8 cellular contexts compared by ENCODE assay signal in genomic region chr16:87870057-87870418, GRCh38. TPM values are rescaled to one million over a fixed set of nuclear protein-coding genes. Genes with fewer than 3 reads are reported as not detected.
DNase-seq lines count a peak whose midpoint lies in the region; ATAC-seq, FAIRE-seq and TF ChIP-seq lines count a peak whose summit lies in the region.
"Not testable (repeated sequence)": the region's sequence is repeated elsewhere in the genome, so short reads cannot be mapped to it uniquely, and the experiment has no call there.

No MANE protein-coding gene starts in this region.

- H3K79me1 ChIP-seq in H1 (ENCODE audit: low read depth, low read length); mesendoderm (ENCODE audit: low read length): not testable (repeated sequence)

- not testable (repeated sequence) for H4K5ac ChIP-seq in H1 (ENCODE audit: insufficient read length, low read depth, low read length); mesendoderm (ENCODE audit: low read length)

- H4K20me1 ChIP-seq in H1 (replicated peaks in 1 of 2; ENCODE audit: control insufficient read depth in 1 of 2, insufficient read depth in 2 of 2, low read length in 2 of 2) = not testable (repeated sequence)

- H3K27me3 Mint-ChIP-seq in CD4-positive, CD25-positive, alpha-beta regulatory T cell; activated B cell treated with CpG ODN at 0.5 μM for 24 hours; activated naive CD4-positive, alpha-beta T cell treated with anti-CD3 and anti-CD28 coated beads, Interleukin-2, amount 10 ng/mL, durations not matched to agents 7 days and 5 days: not testable (repeated sequence)
- H3K27me3 Mint-ChIP-seq in progenitor cell of endocrine pancreas = peaks cover 35% of the 10 kb centered on the region

- H3K9me3 Mint-ChIP-seq in CD4-positive, CD25-positive, alpha-beta regulatory T cell; activated B cell treated with CpG ODN at 0.5 μM for 24 hours; activated naive CD4-positive, alpha-beta T cell treated with anti-CD3 and anti-CD28 coated beads, Interleukin-2, amount 10 ng/mL, durations not matched to agents 7 days and 5 days; progenitor cell of endocrine pancreas (ENCODE audit: low read depth): not testable (repeated sequence)

- peaks cover 4 to 35% of the 10 kb centered on the region in 2 experiments; a peak in 3 of 4 replicates for H3K79me2 ChIP-seq in H1 (ENCODE audit: control insufficient read depth in 1 of 2, insufficient read depth in 2 of 2, low read length in 2 of 2)
- peaks cover 34% of the 10 kb centered on the region for H3K79me2 ChIP-seq in mesendoderm (ENCODE audit: control insufficient read depth, insufficient read depth, low read length)

- not testable (repeated sequence) for FAIRE-seq in H1 (lab: Jason Lieb, UNC)

- not testable (repeated sequence) for H3K14ac ChIP-seq in H1 (ENCODE audit: insufficient read length)

- H4K8ac ChIP-seq in H1 (ENCODE audit: extremely low read depth, insufficient read depth, low read length) = peak overlapping the region; percentile 14; the same call in 1 of the 2 replicates
- not testable (repeated sequence) for H4K8ac ChIP-seq in mesendoderm (ENCODE audit: low read depth, low read length)

- not testable (repeated sequence) for H3K27ac ChIP-seq in CD4-positive, CD25-positive, alpha-beta regulatory T cell (ENCODE audit: insufficient read depth, low read length, poor library complexity, severe bottlenecking); H1 (ENCODE audit: low read depth, low read length)
- H3K27ac ChIP-seq in HUES64 (ENCODE audit: low read depth, low read length) = peak overlapping the region; percentile 81; the same call in 1 of the 2 replicates
- peak overlapping the region; percentile 94 for H3K27ac ChIP-seq in mesendoderm (ENCODE audit: low read depth, low read length)
- H3K27ac ChIP-seq in transverse colon = peak overlapping the region; percentile 33 to 78 (median 56)

- H3K56ac ChIP-seq in H1 (replicated peaks; ENCODE audit: insufficient read length, low read depth, low read length) = not testable (repeated sequence)
- H3K56ac ChIP-seq in mesendoderm (ENCODE audit: low read length) = peak overlapping the region; percentile 64

- H4K91ac ChIP-seq in H1 (replicated peaks; ENCODE audit: insufficient read length, low read length) = not testable (repeated sequence)

- not testable (repeated sequence) for H3K4ac ChIP-seq in H1 (replicated peaks; ENCODE audit: insufficient read length, low read depth, low read length)
- peak overlapping the region; percentile 88 for H3K4ac ChIP-seq in mesendoderm (ENCODE audit: low read depth, low read length)

- not testable (repeated sequence) for ATAC-seq in CD4-positive, CD25-positive, alpha-beta regulatory T cell (ENCODE audit: low read depth in 2 of 2); activated B cell treated with CpG ODN at 0.5 μM for 24 hours (ENCODE audit: low read depth)

- not testable (repeated sequence) for H3K9me3 ChIP-seq in CD4-positive, CD25-positive, alpha-beta regulatory T cell (ENCODE audit: control insufficient read depth in 2 of 2, low read length in 2 of 2); HUES64 (ENCODE audit: insufficient read depth, low read depth, low read length); H1 (ENCODE audit: insufficient read depth in 2 of 2, low read depth in 1 of 2, low read length in 1 of 2); transverse colon

- not testable (repeated sequence) for H2AK5ac ChIP-seq in H1 (ENCODE audit: low read depth, low read length); mesendoderm (ENCODE audit: low read length)

- H2BK20ac ChIP-seq in H1 (ENCODE audit: low read length) = not testable (repeated sequence)

- POLR2A ChIA-PET in activated B cell treated with CpG ODN at 0.5 μM for 24 hours (lab: Charles Lee) (interaction anchor here (1.1 to 11.7 kb wide), 9 partner anchors 13 to 104 kb away, joined by 4 to 281 read pairs (median 12); partner anchors contain the start of genes BANP and KLHDC4), H1 (lab: Charles Lee; ENCODE audit: partially characterized antibody) (interaction anchor here (1.2 to 22.5 kb wide), 12 partner anchors 10 to 191 kb away, joined by 3 to 507 read pairs (median 14); partner anchors contain the start of gene KLHDC4)

- H3K4me3 ChIP-seq in CD4-positive, CD25-positive, alpha-beta regulatory T cell (ENCODE audit: low read depth, low read length); mesendoderm (ENCODE audit: low read length); transverse colon: not testable (repeated sequence)
- H3K4me3 ChIP-seq in HUES64 (ENCODE audit: low read length) = peak overlapping the region; percentile 26; the same call in 1 of the 2 replicates
- peak overlapping the region in 1 of 4 experiments; percentile 31; a peak in 1 of 8 replicates for H3K4me3 ChIP-seq in H1 (ENCODE audit: extremely low read depth in 1 of 4, insufficient read depth in 2 of 4, low read depth in 3 of 4, low read length in 4 of 4)

- H3K18ac ChIP-seq in H1 (ENCODE audit: extremely low read depth, low read length) = not testable (repeated sequence)
- H3K18ac ChIP-seq in mesendoderm (ENCODE audit: low read length) = peak overlapping the region; percentile 82

- not testable (repeated sequence) for H3K36me3 Mint-ChIP-seq in CD4-positive, CD25-positive, alpha-beta regulatory T cell; progenitor cell of endocrine pancreas (ENCODE audit: insufficient read depth)
- peaks cover 24% of the 10 kb centered on the region for H3K36me3 Mint-ChIP-seq in activated B cell treated with CpG ODN at 0.5 μM for 24 hours (ENCODE audit: low read depth)
- H3K36me3 Mint-ChIP-seq in activated naive CD4-positive, alpha-beta T cell treated with anti-CD3 and anti-CD28 coated beads, Interleukin-2, amount 10 ng/mL, durations not matched to agents 7 days and 5 days = peaks cover 21% of the 10 kb centered on the region

- peaks cover 39% of the 10 kb centered on the region for H3K4me1 ChIP-seq in CD4-positive, CD25-positive, alpha-beta regulatory T cell (ENCODE audit: control insufficient read depth, insufficient read depth, low read length, poor library complexity, severe bottlenecking)
- H3K4me1 ChIP-seq in HUES64 (ENCODE audit: insufficient read depth, low read length) (peaks cover 26% of the 10 kb centered on the region), H1 (replicated peaks in 1 of 4; ENCODE audit: control insufficient read depth in 3 of 4, insufficient read depth in 4 of 4, low read length in 3 of 4) (peaks cover 13 to 27% (median 17%) of the 10 kb centered on the region in 4 experiments), mesendoderm (ENCODE audit: control insufficient read depth, low read depth, low read length) (peaks cover 11% of the 10 kb centered on the region), transverse colon (peaks cover 0 to 29% (median 18%) of the 10 kb centered on the region in 4 donors)

- intact Hi-C loops in activated B cell treated with CpG ODN at 0.5 μM for 24 hours (cut with micrococcal nuclease) = loop anchor here (2.0 to 5.0 kb wide), 3 partner anchors 319 to 567 kb away; partner anchors contain the start of gene ZCCHC14
- intact Hi-C loops in transverse colon (cut with DNase I; ENCODE audit: low total_unique reads) = not testable (repeated sequence)

- TF ChIP-seq EP300 in H1 (IDR thresholded peaks at IDR 0.05; ENCODE audit: borderline replicate concordance in 1 of 2, low read depth in 2 of 2, low read length in 2 of 2); transverse colon (IDR thresholded peaks at IDR 0.05; ENCODE audit: low read depth): not testable (repeated sequence)

- peaks cover 13 to 51% (median 31%) of the 10 kb centered on the region in 4 donors for H3K4me1 Mint-ChIP-seq in CD4-positive, CD25-positive, alpha-beta regulatory T cell
- peaks cover 47% of the 10 kb centered on the region for H3K4me1 Mint-ChIP-seq in activated B cell treated with CpG ODN at 0.5 μM for 24 hours
- H3K4me1 Mint-ChIP-seq in activated naive CD4-positive, alpha-beta T cell treated with anti-CD3 and anti-CD28 coated beads, Interleukin-2, amount 10 ng/mL, durations not matched to agents 7 days and 5 days = peaks cover 76% of the 10 kb centered on the region
- H3K4me1 Mint-ChIP-seq in progenitor cell of endocrine pancreas (ENCODE audit: low read depth) = peaks cover 42% of the 10 kb centered on the region

- peak overlapping the region; percentile 41 to 80 (median 74) for H3K4me3 Mint-ChIP-seq in CD4-positive, CD25-positive, alpha-beta regulatory T cell
- peak overlapping the region; percentile 53 for H3K4me3 Mint-ChIP-seq in activated B cell treated with CpG ODN at 0.5 μM for 24 hours
- H3K4me3 Mint-ChIP-seq in activated naive CD4-positive, alpha-beta T cell treated with anti-CD3 and anti-CD28 coated beads, Interleukin-2, amount 10 ng/mL, durations not matched to agents 7 days and 5 days = peak overlapping the region; percentile 48
- peak overlapping the region; percentile 25 for H3K4me3 Mint-ChIP-seq in progenitor cell of endocrine pancreas (ENCODE audit: low read depth)

- TF ChIP-seq CTCF in activated B cell treated with CpG ODN at 0.5 μM for 24 hours (IDR thresholded peaks at IDR 0.05); H1 (IDR thresholded peaks at IDR 0.05; ENCODE audit: control extremely low read depth in 1 of 3, insufficient read depth in 1 of 3, low read depth in 1 of 3, low read length in 3 of 3); progenitor cell of endocrine pancreas (IDR thresholded peaks at IDR 0.05; ENCODE audit: unreplicated experiment); transverse colon (IDR thresholded peaks at IDR 0.05): not testable (repeated sequence)

- WGBS in HUES64 = 17% methylated on average over 13 of the region's 13 CpGs
- WGBS in H1 (ENCODE audit: extremely low coverage in 1 of 2, insufficient coverage in 1 of 2, insufficient read length in 1 of 2, insufficient replicate concordance in 2 of 2, low coverage in 1 of 2, low lambda C conversion rate in 2 of 2, missing lambda C conversion rate in 1 of 2), 2 experiments = 34% methylated on average over 8 of the region's 13 CpGs; no CpG with 5 or more reads in 1 of the 2 experiments
- no CpG with 5 or more reads among the region's 13 CpGs for WGBS in mesendoderm (ENCODE audit: extremely low coverage, insufficient coverage, low lambda C conversion rate)
- WGBS in transverse colon (ENCODE audit: low coverage in 1 of 2), 2 donors = 87 to 95% methylated on average over 4 to 13 of the region's 13 CpGs

- H3K4me2 ChIP-seq in H1 (ENCODE audit: insufficient read depth in 1 of 2, low read depth in 2 of 2, low read length in 2 of 2) = peak overlapping the region; percentile 56 to 86
- H3K4me2 ChIP-seq in mesendoderm (ENCODE audit: low read length) = not testable (repeated sequence)

- H3K27ac Mint-ChIP-seq in CD4-positive, CD25-positive, alpha-beta regulatory T cell = peak overlapping the region in 2 of 3 donors; percentile 7 to 68
- H3K27ac Mint-ChIP-seq in activated B cell treated with CpG ODN at 0.5 μM for 24 hours = peak overlapping the region; percentile 65
- H3K27ac Mint-ChIP-seq in activated naive CD4-positive, alpha-beta T cell treated with anti-CD3 and anti-CD28 coated beads, Interleukin-2, amount 10 ng/mL, durations not matched to agents 7 days and 5 days = peak overlapping the region; percentile 77
- peak overlapping the region; percentile 94 for H3K27ac Mint-ChIP-seq in progenitor cell of endocrine pancreas

- not testable (repeated sequence) for H2BK120ac ChIP-seq in H1 (replicated peaks; ENCODE audit: low read depth, low read length); mesendoderm (ENCODE audit: low read depth, low read length)

- H3K36me3 ChIP-seq in CD4-positive, CD25-positive, alpha-beta regulatory T cell (ENCODE audit: control insufficient read depth, insufficient read depth, low read length); H1 (ENCODE audit: control insufficient read depth in 2 of 4, insufficient read depth in 4 of 4, low read length in 3 of 4); mesendoderm (ENCODE audit: control insufficient read depth, insufficient read depth, low read length); transverse colon: not testable (repeated sequence)
- H3K36me3 ChIP-seq in HUES64 (ENCODE audit: insufficient read depth, low read length) = peaks cover 10% of the 10 kb centered on the region; the same call in 1 of the 2 replicates

- H3K23me2 ChIP-seq in H1 (ENCODE audit: low read depth, low read length) = peaks cover 13% of the 10 kb centered on the region

- TF ChIP-seq RAD21 in H1 (IDR thresholded peaks at IDR 0.05 in 1 of 2, conservative IDR thresholded peaks at IDR 0.05 in 1 of 2; ENCODE audit: low read depth in 2 of 2, low read length in 2 of 2) = not testable (repeated sequence)

- not testable (repeated sequence) for H2BK15ac ChIP-seq in H1 (ENCODE audit: low read length); mesendoderm (replicated peaks; ENCODE audit: low read depth)

- peak overlapping the region; percentile 76; the same call in 1 of the 2 replicates for H3K9ac ChIP-seq in HUES64 (ENCODE audit: low read depth, low read length)
- H3K9ac ChIP-seq in H1 (replicated peaks in 1 of 4; ENCODE audit: extremely low read depth in 1 of 4, low read depth in 3 of 4, low read length in 3 of 4) = not testable (repeated sequence)
- H3K9ac ChIP-seq in mesendoderm (ENCODE audit: low read length) = peak overlapping the region; percentile 48

- DNase-seq in CD4-positive, CD25-positive, alpha-beta regulatory T cell; activated B cell treated with CpG ODN at 0.5 μM for 24 hours; activated naive CD4-positive, alpha-beta T cell treated with anti-CD3 and anti-CD28 coated beads, Interleukin-2, amount 10 ng/mL, durations not matched to agents 7 days and 5 days; progenitor cell of endocrine pancreas (ENCODE audit: low spot score, unreplicated experiment); transverse colon: not testable (repeated sequence)
- DNase-seq in H1 (ENCODE audit: low read depth in 1 of 2, low spot score in 2 of 2) (peak in 1 of 2 experiments; percentile 56), mesendoderm (peak; percentile 35)

- not testable (repeated sequence) for TF ChIP-seq POLR2A in H1 (IDR thresholded peaks at IDR 0.05; ENCODE audit: control extremely low read depth in 1 of 2, low read depth in 2 of 2, low read length in 2 of 2); transverse colon (IDR thresholded peaks at IDR 0.05)

- peak overlapping the region; percentile 50; the same call in 1 of the 2 replicates for H2BK12ac ChIP-seq in H1 (ENCODE audit: low read depth, low read length)

- not testable (repeated sequence) for H3K23ac ChIP-seq in H1 (ENCODE audit: insufficient read length); mesendoderm (ENCODE audit: low read length)

- H3K27me3 ChIP-seq in CD4-positive, CD25-positive, alpha-beta regulatory T cell (ENCODE audit: control insufficient read depth, insufficient read depth, low read length); mesendoderm (ENCODE audit: insufficient read depth, low read length, poor library complexity): not testable (repeated sequence)
- H3K27me3 ChIP-seq in HUES64 (ENCODE audit: insufficient read depth, low read length) = peaks cover 43% of the 10 kb centered on the region
- H3K27me3 ChIP-seq in H1 (replicated peaks in 1 of 4; ENCODE audit: control insufficient read depth in 3 of 4, extremely low read depth in 1 of 4, insufficient read depth in 3 of 4, low read length in 3 of 4) = peaks cover 0 to 27% (median 18%) of the 10 kb centered on the region in 4 experiments; a peak in 5 of 7 replicates
- H3K27me3 ChIP-seq in transverse colon = peaks cover 14% of the 10 kb centered on the region

- in situ Hi-C loops in transverse colon (cut with MboI; ENCODE audit: low pct_ligation_motif_present in 1 of 4, low pct_unique_long_range_greater_than_20kb in 1 of 4, low sequenced_read_pairs in 3 of 4) = loop anchor here in 2 of 4 donors (10.0 kb wide), 1 partner anchor 85 kb away; no protein-coding TSS in a partner anchor

- not testable (repeated sequence) for H2AFZ ChIP-seq in H1 (ENCODE audit: low read length)

- 0 out of 2 replicates have a peak overlapping the region, but pooled peaks have one; percentile 24 for H2BK5ac ChIP-seq in H1 (ENCODE audit: low read depth, low read length)
- not testable (repeated sequence) for H2BK5ac ChIP-seq in mesendoderm (ENCODE audit: low read length)

- CTCF ChIA-PET in activated B cell treated with CpG ODN at 0.5 μM for 24 hours (lab: Charles Lee) = interaction anchor here (1.2 to 12.1 kb wide), 6 partner anchors 17 to 104 kb away, joined by 3 to 292 read pairs (median 14); partner anchors contain the start of gene KLHDC4
- CTCF ChIA-PET in activated naive CD4-positive, alpha-beta T cell treated with anti-CD3 and anti-CD28 coated beads, Interleukin-2, amount 10 ng/mL, durations not matched to agents 7 days and 5 days (lab: Charles Lee) = interaction anchor here (0.8 to 14.6 kb wide), 4 partner anchors 21 to 100 kb away, joined by 3 to 254 read pairs (median 136); no protein-coding TSS in a partner anchor
- CTCF ChIA-PET in H1 (lab: Charles Lee; ENCODE audit: partially characterized antibody) = interaction anchor here (0.7 to 12.4 kb wide), 15 partner anchors 10 to 104 kb away, joined by 3 to 181 read pairs (median 13); partner anchors contain the start of gene KLHDC4

RNA-seq across cellular contexts. Expression of gene SLC7A5, which starts 0.7 kb away (rescaled TPM):
- 111 TPM for total RNA-seq in CD4-positive, CD25-positive, alpha-beta regulatory T cell
- polyA plus RNA-seq in CD4-positive, CD25-positive, alpha-beta regulatory T cell = 10 to 100 TPM; 10.3 to 13.3 (median 11.9) TPM
- 122 TPM for polyA plus RNA-seq in HUES64 (2013, experiment 1 of 2)
- polyA plus RNA-seq in HUES64 (2013, experiment 2 of 2) = 115 TPM
- total RNA-seq in activated B cell treated with CpG ODN at 0.5 μM for 24 hours (106 and 111 TPM in 2 replicates), progenitor cell of endocrine pancreas (42.2 and 51.5 TPM in 2 replicates), transverse colon (1 to 10 TPM; 2.7 to 7.0 (median 5.7) TPM)
- total RNA-seq in H1 (2021; fragmentation: NEBNext Ultra II Directional; extraction: Animal tissue kit (Norgen Biotek cat#: 25700)) = 327 and 341 TPM in 2 replicates
- 68.2 and 161 TPM in 2 replicates for polyA plus RNA-seq in H1 (2011; rRNA removed)
- 65.1 TPM for polyA plus RNA-seq in H1 (2011; cell fraction: cytosol; rRNA removed)
- 122 TPM for polyA plus RNA-seq in H1 (2011; cell fraction: nucleus; rRNA removed)
- polyA plus RNA-seq in H1 (2012, experiment 1 of 2) = 126 to 176 TPM (median 151 TPM) in 4 replicates
- polyA plus RNA-seq in H1 (2012, experiment 2 of 2) = 202 TPM
- 316 TPM for polyA plus RNA-seq in H1 (2013, experiment 1 of 2)
- 381 TPM for polyA plus RNA-seq in H1 (2013, experiment 2 of 2)
- polyA minus RNA-seq in H1 (2011; rRNA and poly(A)+ RNA removed) = 34.4 and 63.7 TPM in 2 replicates
- 84.2 TPM for polyA minus RNA-seq in H1 (2011; cell fraction: cytosol; rRNA and poly(A)+ RNA removed)
- 42.4 TPM for polyA minus RNA-seq in H1 (2011; cell fraction: nucleus; rRNA and poly(A)+ RNA removed)
- polyA plus RNA-seq in mesendoderm (2013, experiment 1 of 2) = 742 TPM
- 732 TPM for polyA plus RNA-seq in mesendoderm (2013, experiment 2 of 2)

Comparison
In these comparisons a context has a peak if more than half of its experiments do, and no peak if none do; other contexts are left out.
1. H3K27ac Mint-ChIP-seq: peak in every context shown above with its lines; median percentile 94 in progenitor cell of endocrine pancreas; 77 in activated naive CD4-positive, alpha-beta T cell treated with anti-CD3 and anti-CD28 coated beads, Interleukin-2, amount 10 ng/mL, durations not matched to agents 7 days and 5 days; 65 in activated B cell treated with CpG ODN at 0.5 μM for 24 hours; 38 in CD4-positive, CD25-positive, alpha-beta regulatory T cell.